In genomic region chr7:26863504-26864308, GRCh38 we compare ENCODE assay signal across 8 cellular contexts. TPM values are rescaled to one million over a fixed set of nuclear protein-coding genes. Genes with fewer than 3 reads are reported as not detected.
DNase-seq lines count a peak whose midpoint lies in the region; ATAC-seq and TF ChIP-seq lines count a peak whose summit lies in the region.

No MANE protein-coding gene starts in this region.

- H3K4me2 ChIP-seq in OCI-LY3 (ENCODE audit: low read length), result peak overlapping the region; percentile 79

- peak overlapping the region; percentile 98 for H3K9ac ChIP-seq in OCI-LY3 (ENCODE audit: low read length)

- H3K4me3 ChIP-seq in HEK293 (ENCODE audit: low read depth, low read length), result peak overlapping the region; percentile 89
- H3K4me3 ChIP-seq in OCI-LY3 (ENCODE audit: low read length), result peak overlapping the region; percentile 97

- H3K27ac ChIP-seq in HEK293 (ENCODE audit: extremely low read depth, low read depth, low read length) (peak overlapping the region; percentile 94), OCI-LY3 (ENCODE audit: low read length) (peak overlapping the region; percentile 92)

- H3K9me3 Mint-ChIP-seq in brain, result peaks cover 0 to 5% (median 4%) of the 10 kb centered on the region in 5 experiments
- H3K9me3 Mint-ChIP-seq in stimulated activated naive B cell treated with anti-CD40 and anti-IgM and Interleukin-4, amounts not matched to agents 10 μg/mL and 1 μg/mL and 100 μg/mL, for 72 hours, result no peaks in the 10 kb centered on the region

- H3K9me3 ChIP-seq in HEK293 (ENCODE audit: control insufficient read depth, insufficient read depth, low read depth, low read length) (no peaks in the 10 kb centered on the region), OCI-LY3 (ENCODE audit: insufficient read depth, low read length) (no peaks in the 10 kb centered on the region)

- CTCF ChIA-PET in HEK293 (lab: Yijun Ruan, JAX), result interaction anchor here (0.7 to 1.8 kb wide), 11 partner anchors 9 to 295 kb away, joined by 3 to 10 read pairs (median 4); partner anchors contain the start of genes HOXA1, HOXA4 and HOXA5

- H3K4me3 Mint-ChIP-seq in brain, result peak overlapping the region; percentile 87 to 97 (median 94)
- H3K4me3 Mint-ChIP-seq in stimulated activated naive B cell treated with anti-CD40 and anti-IgM and Interleukin-4, amounts not matched to agents 10 μg/mL and 1 μg/mL and 100 μg/mL, for 72 hours, result peak overlapping the region; percentile 95 to 100

- peaks cover 17% of the 10 kb centered on the region; the same call in 1 of the 2 replicates for H4K20me1 ChIP-seq in OCI-LY3 (ENCODE audit: insufficient read depth, low read length)

- H3K4me1 ChIP-seq in HEK293 (ENCODE audit: control insufficient read depth, insufficient read depth, low read length) (peaks cover 22% of the 10 kb centered on the region), OCI-LY3 (ENCODE audit: low read length) (peaks cover 28% of the 10 kb centered on the region)

- POLR2A ChIA-PET in HEK293 (lab: Yijun Ruan, JAX), result interaction anchor here (0.6 to 2.0 kb wide), 9 partner anchors 8 to 310 kb away, joined by 3 to 19 read pairs (median 4); partner anchors contain the start of genes HOXA1, HOXA10 and HOXA7

- no peaks in the 10 kb centered on the region for H3K27me3 ChIP-seq in OCI-LY3 (ENCODE audit: low read depth, low read length)

- H3K27ac Mint-ChIP-seq in brain, result peak overlapping the region; percentile 57 to 96 (median 85)
- peak overlapping the region; percentile 100 for H3K27ac Mint-ChIP-seq in stimulated activated naive B cell treated with anti-CD40 and anti-IgM and Interleukin-4, amounts not matched to agents 10 μg/mL and 1 μg/mL and 100 μg/mL, for 72 hours

- ATAC-seq in stimulated activated naive B cell treated with anti-CD40 and anti-IgM and Interleukin-4, amounts not matched to agents 10 μg/mL and 1 μg/mL and 100 μg/mL, for 72 hours (replicated peaks), result peak; percentile 46 to 57
- ATAC-seq in HG03378 (IDR thresholded peaks at IDR 0.05; ENCODE audit: unreplicated experiment), result no peak

- H2AFZ ChIP-seq in OCI-LY3 (ENCODE audit: low read depth, low read length), result peak overlapping the region; percentile 23; the same call in 1 of the 2 replicates

- H3K79me2 ChIP-seq in OCI-LY3 (ENCODE audit: low read length), result peaks cover 48% of the 10 kb centered on the region

- no peaks in the 10 kb centered on the region for H3K36me3 ChIP-seq in HEK293 (ENCODE audit: control insufficient read depth in 2 of 2, insufficient read depth in 1 of 2, low read length in 2 of 2)
- no peaks in the 10 kb centered on the region for H3K36me3 ChIP-seq in OCI-LY3 (replicated peaks; ENCODE audit: low read depth, low read length)

- DNase-seq in activated T-cell treated with anti-CD3 and anti-CD28 coated beads for 4 hours, result peak; percentile 21
- no peak for DNase-seq in activated T-cell treated with anti-CD3 and anti-CD28 coated beads, Interleukin-2, amount 50 U/mL, for 1 hour
- DNase-seq in kidney glomerular epithelial cell (lab: John Stamatoyannopoulos, UW), result peak; percentile 40
- peak; percentile 24 for DNase-seq in stimulated activated naive B cell treated with anti-CD40 and anti-IgM and Interleukin-4, amounts not matched to agents 10 μg/mL and 1 μg/mL and 100 μg/mL, for 72 hours

- peaks cover 20% of the 10 kb centered on the region for H3K4me1 Mint-ChIP-seq in brain
- H3K4me1 Mint-ChIP-seq in stimulated activated naive B cell treated with anti-CD40 and anti-IgM and Interleukin-4, amounts not matched to agents 10 μg/mL and 1 μg/mL and 100 μg/mL, for 72 hours, result peaks cover 9 to 19% of the 10 kb centered on the region in 2 donors

- H3K27me3 Mint-ChIP-seq in brain, result peaks cover 75% of the 10 kb centered on the region
- no peaks in the 10 kb centered on the region for H3K27me3 Mint-ChIP-seq in stimulated activated naive B cell treated with anti-CD40 and anti-IgM and Interleukin-4, amounts not matched to agents 10 μg/mL and 1 μg/mL and 100 μg/mL, for 72 hours

- TF ChIP-seq CTCF in HEK293 (tag by site-specific recombination; IDR thresholded peaks at IDR 0.05) (no peak), OCI-LY3 (IDR thresholded peaks at IDR 0.05; ENCODE audit: low read depth, low read length) (no peak), brain (conservative IDR thresholded peaks at IDR 0.05) (no peak)

- no peaks in the 10 kb centered on the region for H3K36me3 Mint-ChIP-seq in brain
- peaks cover 0 to 8% of the 10 kb centered on the region in 2 donors for H3K36me3 Mint-ChIP-seq in stimulated activated naive B cell treated with anti-CD40 and anti-IgM and Interleukin-4, amounts not matched to agents 10 μg/mL and 1 μg/mL and 100 μg/mL, for 72 hours

TF ChIP-seq in HEK293, 187 proteins besides CTCF, POLR2A, EP300 and RAD21 (continues in another document):
- no peak for TF ChIP-seq ZNF433 (tag by site-specific recombination; IDR thresholded peaks at IDR 0.05; ENCODE audit: low read depth)
- TF ChIP-seq ZNF544 (tag by site-specific recombination; IDR thresholded peaks at IDR 0.05), result no peak
- no peak for TF ChIP-seq ZNF132 (tag by site-specific recombination; IDR thresholded peaks at IDR 0.05; ENCODE audit: borderline replicate concordance)
- TF ChIP-seq ZNF777 (tag by site-specific recombination; IDR thresholded peaks at IDR 0.05; ENCODE audit: borderline replicate concordance), result 0 out of 2 replicates have a peak, but pooled peaks have one; percentile 79
- TF ChIP-seq PRDM1 (tag by site-specific recombination; IDR thresholded peaks at IDR 0.05), result peak; percentile 81
- TF ChIP-seq, protein P1, sequence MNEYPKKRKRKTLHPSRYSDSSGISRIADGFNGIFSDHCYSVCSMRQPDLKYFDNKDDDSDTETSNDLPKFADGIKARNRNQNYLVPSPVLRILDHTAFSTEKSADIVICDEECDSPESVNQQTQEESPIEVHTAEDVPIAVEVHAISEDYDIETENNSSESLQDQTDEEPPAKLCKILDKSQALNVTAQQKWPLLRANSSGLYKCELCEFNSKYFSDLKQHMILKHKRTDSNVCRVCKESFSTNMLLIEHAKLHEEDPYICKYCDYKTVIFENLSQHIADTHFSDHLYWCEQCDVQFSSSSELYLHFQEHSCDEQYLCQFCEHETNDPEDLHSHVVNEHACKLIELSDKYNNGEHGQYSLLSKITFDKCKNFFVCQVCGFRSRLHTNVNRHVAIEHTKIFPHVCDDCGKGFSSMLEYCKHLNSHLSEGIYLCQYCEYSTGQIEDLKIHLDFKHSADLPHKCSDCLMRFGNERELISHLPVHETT (tag by site-specific recombination; IDR thresholded peaks at IDR 0.05), result peak; percentile 48; the same call in 1 of the 2 replicates
- TF ChIP-seq OSR2 (tag by site-specific recombination; IDR thresholded peaks at IDR 0.05), result peak; percentile 69
- TF ChIP-seq ZNF280D (tag by site-specific recombination; IDR thresholded peaks at IDR 0.05), result no peak
- TF ChIP-seq ZNF473 (tag by site-specific recombination; IDR thresholded peaks at IDR 0.05), result no peak
- TF ChIP-seq ZNF2 (tag by site-specific recombination; IDR thresholded peaks at IDR 0.05), result peak; percentile 78; the same call in 1 of the 2 replicates
- TF ChIP-seq MEIS1 (CRISPR knock-in tag; IDR thresholded peaks at IDR 0.05; ENCODE audit: borderline replicate concordance), result no peak
- TF ChIP-seq GLI4 (tag by site-specific recombination; IDR thresholded peaks at IDR 0.05), result peak; percentile 53
- TF ChIP-seq ZSCAN18 (tag by site-specific recombination; IDR thresholded peaks at IDR 0.05), result peak; percentile 56; the same call in 1 of the 2 replicates
- peak; percentile 82 for TF ChIP-seq ZNF843 (tag by site-specific recombination; IDR thresholded peaks at IDR 0.05)
- peak; percentile 95 for TF ChIP-seq ZNF645 (tag by site-specific recombination; IDR thresholded peaks at IDR 0.05)

RNA-seq across cellular contexts. Expression of gene SKAP2, which starts 0.7 kb away (rescaled TPM):
- polyA plus RNA-seq in brain (ENCODE audit: insufficient read depth, low read depth, low replicate concordance), result 27.1 TPM
